ENCODE assay signal across 26 cellular contexts in the genomic region with DNA sequence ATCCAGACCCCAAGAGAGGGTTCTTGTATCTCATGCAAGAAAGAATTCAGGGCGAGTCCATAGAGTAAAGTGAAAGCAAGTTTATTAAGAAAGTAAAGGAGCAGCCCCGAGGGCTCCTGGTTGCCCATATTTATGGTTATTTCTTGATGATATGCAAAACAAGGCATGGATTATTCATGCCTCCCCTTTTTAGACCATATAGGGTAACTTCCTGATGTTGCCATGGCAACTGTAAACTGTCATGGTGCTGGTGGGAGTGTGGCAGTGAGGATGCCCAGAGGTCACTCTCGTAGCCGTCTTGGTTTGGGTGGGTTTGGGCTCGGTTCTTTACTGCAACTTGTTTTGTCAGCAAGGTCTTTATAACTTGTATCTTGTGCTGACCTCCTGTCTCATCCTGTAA.
"Had no signal": no experiment of that assay in that cellular context is flagged by ENCODE, and none has a peak within 500 bp of the region (broad histone marks: within the 10 kb centered on the region; RNA-seq: fewer than 3 reads in every experiment).

No MANE protein-coding gene starts in this region.

- H3K4me3 Mint-ChIP-seq: T-cell had no signal

- H3K4me1 Mint-ChIP-seq: T-cell had no signal

- H3K27me3 Mint-ChIP-seq: T-cell had no signal

- H3K9me3 ChIP-seq: SK-N-SH had no signal

- DNase-seq: IMR-90, Kasumi-1, MM.1S, NCI-H1092, NCI-H1417 treated with DMSO at 0.1 percent for 48 hours, NCI-H146, NCI-H1694 treated with DMSO at 0.1 percent for 48 hours, NCI-H1930, NCI-H2081, NCI-H2107, NCI-H226, NCI-H446, NCI-H510A, NCI-H524 treated with DMSO at 0.1 percent for 48 hours, NCI-H69, NCI-H774, PC-3, SHP77, SK-N-SH, SW 1271, T-cell had no signal

- ATAC-seq: HepG2, Panc1, PC-3, T-cell had no signal

- H3K9me3 Mint-ChIP-seq: T-cell had no signal

- H3K27ac ChIP-seq: HL-60, KMS-11, RWPE1 had no signal

- H3K27ac Mint-ChIP-seq: T-cell had no signal

- H3K36me3 Mint-ChIP-seq: T-cell had no signal
